In the genomic region with DNA sequence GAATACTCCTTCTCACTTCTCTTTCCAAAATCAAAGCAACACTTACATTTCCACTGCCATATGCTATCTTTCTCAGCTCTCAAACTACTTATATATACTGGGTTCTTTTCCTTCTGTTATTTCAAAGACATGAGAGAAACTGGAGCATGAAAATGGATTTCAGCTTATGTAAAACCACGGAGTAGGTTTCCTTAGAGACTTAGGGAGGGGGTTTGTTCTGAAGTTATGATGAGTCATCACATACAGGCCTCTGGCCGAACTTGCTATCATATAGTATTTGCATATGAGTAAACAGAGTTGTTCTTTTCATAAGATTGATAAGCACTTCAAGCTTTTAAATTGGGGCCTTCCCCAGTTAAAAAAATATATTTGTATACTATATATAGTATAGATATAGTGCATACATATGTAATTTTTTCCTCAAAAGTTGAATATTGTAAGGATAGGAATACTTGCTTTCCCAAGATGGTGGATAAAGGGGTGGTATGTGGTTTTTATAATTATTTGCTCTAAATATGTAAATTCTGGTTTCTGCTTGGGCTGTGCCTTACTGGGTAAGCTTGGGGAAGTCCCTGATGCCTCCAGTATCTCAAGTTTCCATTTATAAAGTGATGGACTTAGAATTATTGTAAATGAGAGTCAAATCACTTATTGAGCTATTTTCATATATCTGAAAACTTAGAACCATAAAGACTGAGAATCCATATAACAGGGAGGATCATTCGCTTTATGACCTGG, we compare ENCODE assay signal across 14 cellular contexts.
DNase-seq lines count a peak whose midpoint lies in the region; ATAC-seq and TF ChIP-seq lines count a peak whose summit lies in the region.
"Had no signal": no experiment of that assay in that cellular context is flagged by ENCODE, and none has a peak within 500 bp of the region (broad histone marks: within the 10 kb centered on the region; RNA-seq: fewer than 3 reads in every experiment).

No MANE protein-coding gene starts in this region.

- intact Hi-C loops in activated CD4-positive, alpha-beta T cell treated with anti-CD3 and anti-CD28 coated beads, Interleukin-2, amount 10 ng/mL, durations not matched to agents 24 days and 14 days (cut with micrococcal nuclease): no loop called here
- intact Hi-C loops in cardiac septum (cut with DNase I) (no loop called here), adrenal gland (cut with DNase I) (no loop called here)

- H3K4me3 ChIP-seq in adrenal gland: no peak overlapping the region
- H3K4me3 ChIP-seq: esophagus squamous epithelium had no signal

- no peaks in the 10 kb centered on the region for H3K9me3 ChIP-seq in adrenal gland (replicated peaks in 1 of 3)
- H3K9me3 ChIP-seq: esophagus squamous epithelium had no signal

- no peaks in the 10 kb centered on the region for H3K9me3 Mint-ChIP-seq in activated CD4-positive, alpha-beta T cell treated with anti-CD3 and anti-CD28 coated beads, Interleukin-2, amount 10 ng/mL, durations not matched to agents 24 days and 14 days
- no peaks in the 10 kb centered on the region for H3K9me3 Mint-ChIP-seq in activated T-cell treated with anti-CD3 and anti-CD28 coated beads, Interleukin-2, amount 50 U/mL, for 24 hours
- H3K9me3 Mint-ChIP-seq: activated naive CD8-positive, alpha-beta T cell treated with anti-CD3 and anti-CD28 coated beads, Interleukin-2, amount 10 ng/mL, durations not matched to agents 7 days and 5 days had no signal

- H3K36me3 ChIP-seq in adrenal gland (replicated peaks in 1 of 2): no peaks in the 10 kb centered on the region
- H3K36me3 ChIP-seq: esophagus squamous epithelium had no signal

- H3K4me3 Mint-ChIP-seq in activated CD4-positive, alpha-beta T cell treated with anti-CD3 and anti-CD28 coated beads, Interleukin-2, amount 10 ng/mL, durations not matched to agents 24 days and 14 days: no peak overlapping the region
- H3K4me3 Mint-ChIP-seq in activated T-cell treated with anti-CD3 and anti-CD28 coated beads, Interleukin-2, amount 50 U/mL, for 24 hours: no peak overlapping the region
- H3K4me3 Mint-ChIP-seq: activated naive CD8-positive, alpha-beta T cell treated with anti-CD3 and anti-CD28 coated beads, Interleukin-2, amount 10 ng/mL, durations not matched to agents 7 days and 5 days had no signal

- H3K36me3 Mint-ChIP-seq in activated CD4-positive, alpha-beta T cell treated with anti-CD3 and anti-CD28 coated beads, Interleukin-2, amount 10 ng/mL, durations not matched to agents 24 days and 14 days (ENCODE audit: low read depth): no peaks in the 10 kb centered on the region
- H3K36me3 Mint-ChIP-seq in activated T-cell treated with anti-CD3 and anti-CD28 coated beads, Interleukin-2, amount 50 U/mL, for 24 hours (ENCODE audit: low read depth): no peaks in the 10 kb centered on the region
- H3K36me3 Mint-ChIP-seq: activated naive CD8-positive, alpha-beta T cell treated with anti-CD3 and anti-CD28 coated beads, Interleukin-2, amount 10 ng/mL, durations not matched to agents 7 days and 5 days had no signal

- H3K27me3 ChIP-seq in foreskin keratinocyte: no peaks in the 10 kb centered on the region
- H3K27me3 ChIP-seq in adrenal gland: no peaks in the 10 kb centered on the region
- H3K27me3 ChIP-seq: esophagus squamous epithelium had no signal

- peak; percentile 28 for DNase-seq in RPMI7951 (ENCODE audit: low read depth)
- peak in 1 of 2 donors; percentile 56 for DNase-seq in foreskin keratinocyte
- no peak for DNase-seq in activated CD4-positive, alpha-beta T cell treated with anti-CD3 and anti-CD28 coated beads, Interleukin-2, amount 10 ng/mL, durations not matched to agents 24 days and 14 days
- no peak for DNase-seq in cardiac septum (ENCODE audit: low spot score)
- no peak for DNase-seq in adrenal gland
- no peak for DNase-seq in activated T-cell treated with anti-CD3 and anti-CD28 coated beads, Interleukin-2, amount 50 U/mL, for 24 hours
- DNase-seq: activated naive CD8-positive, alpha-beta T cell treated with anti-CD3 and anti-CD28 coated beads, Interleukin-2, amount 10 ng/mL, durations not matched to agents 7 days and 5 days; Caco-2; esophagus squamous epithelium; NCI-H1694; retina; Right ventricle myocardium superior had no signal

- no peak overlapping the region for H3K27ac Mint-ChIP-seq in activated CD4-positive, alpha-beta T cell treated with anti-CD3 and anti-CD28 coated beads, Interleukin-2, amount 10 ng/mL, durations not matched to agents 24 days and 14 days
- no peak overlapping the region for H3K27ac Mint-ChIP-seq in activated T-cell treated with anti-CD3 and anti-CD28 coated beads, Interleukin-2, amount 50 U/mL, for 24 hours
- H3K27ac Mint-ChIP-seq: activated naive CD8-positive, alpha-beta T cell treated with anti-CD3 and anti-CD28 coated beads, Interleukin-2, amount 10 ng/mL, durations not matched to agents 7 days and 5 days had no signal

- ATAC-seq in GM18505 (IDR thresholded peaks at IDR 0.05; ENCODE audit: unreplicated experiment) (peak; percentile 72), HG02798 (IDR thresholded peaks at IDR 0.05; ENCODE audit: poor library complexity, unreplicated experiment) (peak; percentile 53), foreskin keratinocyte (peak; percentile 81)

- no peak for TF ChIP-seq CTCF in foreskin keratinocyte (conservative IDR thresholded peaks at IDR 0.05)
- no peak for TF ChIP-seq CTCF in adrenal gland (IDR thresholded peaks at IDR 0.05)

- H3K27ac ChIP-seq in foreskin keratinocyte (no peak overlapping the region), adrenal gland (no peak overlapping the region)
- H3K27ac ChIP-seq: esophagus squamous epithelium had no signal

- WGBS in adrenal gland, 4 donors: 50 to 59% (median 56%) methylated on average over 3 of the region's 3 CpGs

- H3K4me1 Mint-ChIP-seq in activated CD4-positive, alpha-beta T cell treated with anti-CD3 and anti-CD28 coated beads, Interleukin-2, amount 10 ng/mL, durations not matched to agents 24 days and 14 days: no peaks in the 10 kb centered on the region
- no peaks in the 10 kb centered on the region for H3K4me1 Mint-ChIP-seq in activated T-cell treated with anti-CD3 and anti-CD28 coated beads, Interleukin-2, amount 50 U/mL, for 24 hours (ENCODE audit: low read depth)
- H3K4me1 Mint-ChIP-seq: activated naive CD8-positive, alpha-beta T cell treated with anti-CD3 and anti-CD28 coated beads, Interleukin-2, amount 10 ng/mL, durations not matched to agents 7 days and 5 days had no signal

- H3K27me3 Mint-ChIP-seq in activated CD4-positive, alpha-beta T cell treated with anti-CD3 and anti-CD28 coated beads, Interleukin-2, amount 10 ng/mL, durations not matched to agents 24 days and 14 days: no peaks in the 10 kb centered on the region
- H3K27me3 Mint-ChIP-seq in activated T-cell treated with anti-CD3 and anti-CD28 coated beads, Interleukin-2, amount 50 U/mL, for 24 hours: no peaks in the 10 kb centered on the region
- H3K27me3 Mint-ChIP-seq: activated naive CD8-positive, alpha-beta T cell treated with anti-CD3 and anti-CD28 coated beads, Interleukin-2, amount 10 ng/mL, durations not matched to agents 7 days and 5 days had no signal

- TF ChIP-seq POLR2A in GM18505 (IDR thresholded peaks at IDR 0.05; ENCODE audit: borderline replicate concordance, extremely low read depth, insufficient read depth, insufficient read length) (no peak), adrenal gland (IDR thresholded peaks at IDR 0.05) (no peak)

- no peaks in the 10 kb centered on the region for H3K4me1 ChIP-seq in foreskin keratinocyte
- H3K4me1 ChIP-seq in adrenal gland (replicated peaks in 1 of 2): no peaks in the 10 kb centered on the region
- H3K4me1 ChIP-seq: Caco-2, esophagus squamous epithelium had no signal
